8 cellular contexts compared by ENCODE assay signal in genomic region chr19:52922841-52923781, GRCh38. TPM values are rescaled to one million over a fixed set of nuclear protein-coding genes. Genes with fewer than 3 reads are reported as not detected.
DNase-seq lines count a peak whose midpoint lies in the region; ATAC-seq and TF ChIP-seq lines count a peak whose summit lies in the region.

Gene ZNF888 (minus strand): TSS chr19:52923428. CDS start chr19:52917873, 5,555 bp downstream.

- H3K9me3 ChIP-seq in endocrine pancreas (ENCODE audit: control insufficient read depth, low read length) (no peaks in the 10 kb centered on the region), mesodermal cell (ENCODE audit: control insufficient read depth, low read length) (peaks cover 2% of the 10 kb centered on the region)

- no peaks in the 10 kb centered on the region for H3K27me3 ChIP-seq in endocrine pancreas (ENCODE audit: control insufficient read depth, insufficient read depth, low read length)

- H3K4me1 ChIP-seq in endocrine pancreas (ENCODE audit: control insufficient read depth, insufficient read depth, low read length) (no peaks in the 10 kb centered on the region), mesodermal cell (ENCODE audit: control insufficient read depth, insufficient read depth, low read length, poor library complexity, severe bottlenecking) (no peaks in the 10 kb centered on the region)

- H3K27ac ChIP-seq in mesodermal cell (ENCODE audit: low read depth, low read length, severe bottlenecking): peak within 1 kb of the TSS; percentile 91

- peak; percentile 81 for DNase-seq in Ammon's horn (ENCODE audit: low spot score)
- DNase-seq in NK-92 treated with Interleukin-12 subunit alpha and Interleukin-12 subunit beta, amount 100 ng/mL, for 24 hours (lab: John Stamatoyannopoulos, UW): peak; percentile 38
- peak; percentile 49 for DNase-seq in activated CD8-positive, alpha-beta memory T cell treated with anti-CD3 and anti-CD28 coated beads, Interleukin-2, amount 50 U/mL, for 24 hours (ENCODE audit: extremely low read depth)
- peak; percentile 66 for DNase-seq in stimulated activated CD8-positive, alpha-beta memory T cell treated with anti-CD3 and anti-CD28 coated beads, Interleukin-15, amount 100 ng/mL, for 24 hours (ENCODE audit: low read depth)

- peak; percentile 80 for TF ChIP-seq POLR2A in GM19193 (IDR thresholded peaks at IDR 0.05; ENCODE audit: extremely low read depth, insufficient read depth, insufficient read length)

- WGBS in mesodermal cell (ENCODE audit: insufficient coverage in 2 of 2), 2 experiments: 1 to 4% methylated on average over 20 to 29 of the region's 55 CpGs

- peak; percentile 94 for ATAC-seq in HG03432 (IDR thresholded peaks at IDR 0.05; ENCODE audit: unreplicated experiment)

- no peaks in the 10 kb centered on the region for H3K36me3 ChIP-seq in endocrine pancreas (ENCODE audit: control insufficient read depth, insufficient read depth, low read length)
- H3K36me3 ChIP-seq in mesodermal cell (ENCODE audit: control insufficient read depth, insufficient read depth, low read length): peaks cover 22% of the 10 kb centered on the region

- H3K4me3 ChIP-seq in endocrine pancreas (ENCODE audit: control insufficient read depth, insufficient read depth, low read length): peak within 1 kb of the TSS; percentile 48
- H3K4me3 ChIP-seq in mesodermal cell (ENCODE audit: extremely low read depth, insufficient read depth, low read length, poor library complexity, severe bottlenecking): peak within 1 kb of the TSS; percentile 57

- H3K9ac ChIP-seq in endocrine pancreas (ENCODE audit: control insufficient read depth, insufficient read depth, low read length): peak within 1 kb of the TSS; percentile 78

RNA-seq across cellular contexts. Expression of gene ZNF888, which starts in this region (rescaled TPM):
- polyA plus RNA-seq in mesodermal cell (2013, experiment 1 of 2): 5.3 TPM
- 5.9 TPM for polyA plus RNA-seq in mesodermal cell (2013, experiment 2 of 2)

Comparison
In these comparisons a context has a peak if more than half of its experiments do, and no peak if none do; other contexts are left out.
1. Peak in every context shown above with its lines: DNase-seq, ATAC-seq, H3K4me3 ChIP-seq and H3K27ac ChIP-seq.